ENCODE assay signal across 1 cellular context in genomic region chr1:7587726-7588456, GRCh38.
TF ChIP-seq lines count a peak whose summit lies in the region.

No MANE protein-coding gene starts in this region.

TF ChIP-seq in H1, 55 proteins besides CTCF, POLR2A, EP300 and RAD21 (continued from another document):
- TF ChIP-seq CHD7 (IDR thresholded peaks at IDR 0.05; ENCODE audit: insufficient replicate concordance, low read length), result no peak
- no peak for TF ChIP-seq GABPA (IDR thresholded peaks at IDR 0.05; ENCODE audit: borderline replicate concordance, insufficient read depth, low read length)
- TF ChIP-seq POU5F1 (IDR thresholded peaks at IDR 0.05; ENCODE audit: low read depth, low read length), result no peak
- no peak for TF ChIP-seq POLR2AphosphoS5 (IDR thresholded peaks at IDR 0.05; ENCODE audit: low read depth, low read length)
- TF ChIP-seq SIRT6 (IDR thresholded peaks at IDR 0.05; ENCODE audit: low read length), result no peak
TF ChIP-seq in H1: peak in this region for 0.
